Comparison of ENCODE assay signal across 8 cellular contexts in genomic region chr19:4390017-4390861, GRCh38. TPM values are rescaled to one million over a fixed set of nuclear protein-coding genes. Genes with fewer than 3 reads are reported as not detected.
DNase-seq lines count a peak whose midpoint lies in the region; ATAC-seq and TF ChIP-seq lines count a peak whose summit lies in the region.

No MANE protein-coding gene starts in this region.

- H3K36me3 Mint-ChIP-seq in stimulated activated naive CD8-positive, alpha-beta T cell treated with anti-CD3 and anti-CD28 coated beads, Interleukin-15, Interleukin-2, amounts not matched to agents 100 ng/mL and 50 ng/mL, for 24 hours (ENCODE audit: low read depth), result peaks cover 12% of the 10 kb centered on the region

- peaks cover 40% of the 10 kb centered on the region for H3K4me1 Mint-ChIP-seq in stimulated activated naive CD8-positive, alpha-beta T cell treated with anti-CD3 and anti-CD28 coated beads, Interleukin-15, Interleukin-2, amounts not matched to agents 100 ng/mL and 50 ng/mL, for 24 hours (ENCODE audit: low read depth)

- H3K9ac ChIP-seq in mucosa of rectum (ENCODE audit: low read depth in 1 of 2, low read length in 2 of 2), result peak overlapping the region; percentile 18 to 20

- H3K9me3 ChIP-seq in mucosa of rectum (ENCODE audit: control insufficient read depth in 2 of 2, low read length in 2 of 2), result no peaks in the 10 kb centered on the region

- H3K27ac ChIP-seq in dorsolateral prefrontal cortex, result peak overlapping the region in 54 of 59 donors; percentile 7 to 86 (median 64)
- peak overlapping the region; percentile 19 to 73 for H3K27ac ChIP-seq in mucosa of rectum (ENCODE audit: low read depth in 2 of 2, low read length in 2 of 2)

- no peaks in the 10 kb centered on the region for H3K36me3 ChIP-seq in mucosa of rectum (ENCODE audit: control insufficient read depth in 2 of 2, insufficient read depth in 2 of 2, low read length in 2 of 2)

- no peak overlapping the region for H3K4me3 Mint-ChIP-seq in stimulated activated naive CD8-positive, alpha-beta T cell treated with anti-CD3 and anti-CD28 coated beads, Interleukin-15, Interleukin-2, amounts not matched to agents 100 ng/mL and 50 ng/mL, for 24 hours

- ATAC-seq in stimulated activated naive CD8-positive, alpha-beta T cell treated with anti-CD3 and anti-CD28 coated beads, Interleukin-15, Interleukin-2, amounts not matched to agents 100 U/mL and 50 U/mL, for 24 hours, result no peak
- ATAC-seq in GM19452 (IDR thresholded peaks at IDR 0.05; ENCODE audit: unreplicated experiment), result no peak

- no peak for TF ChIP-seq CTCF in dorsolateral prefrontal cortex (IDR thresholded peaks at IDR 0.05 in 54 of 56, conservative IDR thresholded peaks at IDR 0.05 in 2 of 56; ENCODE audit: low read depth in 1 of 56, partially characterized antibody in 56 of 56)

- H3K27me3 Mint-ChIP-seq in stimulated activated naive CD8-positive, alpha-beta T cell treated with anti-CD3 and anti-CD28 coated beads, Interleukin-15, Interleukin-2, amounts not matched to agents 100 ng/mL and 50 ng/mL, for 24 hours, result no peaks in the 10 kb centered on the region

- peak overlapping the region in 18 of 59 donors; percentile 2 to 47 (median 22) for H3K4me3 ChIP-seq in dorsolateral prefrontal cortex
- H3K4me3 ChIP-seq in mucosa of rectum (ENCODE audit: low read length in 2 of 2), result peak overlapping the region in 1 of 2 donors; percentile 29

- no peak for DNase-seq in stimulated activated naive CD8-positive, alpha-beta T cell treated with anti-CD3 and anti-CD28 coated beads, Interleukin-15, Interleukin-2, amounts not matched to agents 100 U/mL and 50 U/mL, for 24 hours
- DNase-seq in dorsolateral prefrontal cortex, result no peak
- no peak for DNase-seq in stimulated activated CD8-positive, alpha-beta memory T cell treated with anti-CD3 and anti-CD28 coated beads, Interleukin-4, amount 100 ng/mL, for 48 hours
- DNase-seq in 8988T, result no peak
- DNase-seq in stimulated activated CD4-positive, alpha-beta T cell treated with anti-CD3 and anti-CD28 coated beads, Interleukin-1b, Interleukin-23, amount 100 ng/mL, for 48 hours, result no peak

- peaks cover 19 to 25% of the 10 kb centered on the region in 2 donors for H3K4me1 ChIP-seq in mucosa of rectum (ENCODE audit: control insufficient read depth in 2 of 2, insufficient read depth in 2 of 2, low read length in 2 of 2)

- intact Hi-C loops in dorsolateral prefrontal cortex (cut with DNase I), result no loop called here

- H3K27ac Mint-ChIP-seq in stimulated activated naive CD8-positive, alpha-beta T cell treated with anti-CD3 and anti-CD28 coated beads, Interleukin-15, Interleukin-2, amounts not matched to agents 100 ng/mL and 50 ng/mL, for 24 hours, result peak overlapping the region; percentile 45

- no peaks in the 10 kb centered on the region for H3K9me3 Mint-ChIP-seq in stimulated activated naive CD8-positive, alpha-beta T cell treated with anti-CD3 and anti-CD28 coated beads, Interleukin-15, Interleukin-2, amounts not matched to agents 100 ng/mL and 50 ng/mL, for 24 hours

- H3K27me3 ChIP-seq in dorsolateral prefrontal cortex (no peaks in the 10 kb centered on the region), mucosa of rectum (ENCODE audit: control insufficient read depth in 2 of 2, insufficient read depth in 2 of 2, low read length in 2 of 2) (no peaks in the 10 kb centered on the region)

RNA-seq across cellular contexts. Expression of gene SH3GL1, which starts 10.1 kb away (rescaled TPM):
- 10 to 100 TPM; 34.0 to 85.4 (median 48.4) TPM for total RNA-seq in dorsolateral prefrontal cortex

RNA-seq across cellular contexts. Expression of gene CHAF1A, which starts 12.2 kb away (rescaled TPM):
- 10 to 100 TPM in 102 of 120 experiments, 1 to 10 TPM in 18; 6.7 to 22.2 (median 13.1) TPM for total RNA-seq in dorsolateral prefrontal cortex

RNA-seq across cellular contexts. Expression of gene MPND, which starts 46.9 kb away (rescaled TPM):
- total RNA-seq in dorsolateral prefrontal cortex, result 10 to 100 TPM; 18.9 to 61.6 (median 32.9) TPM

RNA-seq across cellular contexts. Expression of gene STAP2, which starts 51.6 kb away (rescaled TPM):
- 10 to 100 TPM in 2 of 120 experiments, 1 to 10 TPM in 115, under 1 TPM in 3; 0.51 to 10.8 (median 3.9) TPM for total RNA-seq in dorsolateral prefrontal cortex
